ENCODE assay signal across 10 cellular contexts in genomic region chr2:174779361-174779928, GRCh38. TPM values are rescaled to one million over a fixed set of nuclear protein-coding genes. Genes with fewer than 3 reads are reported as not detected.
DNase-seq lines count a peak whose midpoint lies in the region; ATAC-seq and TF ChIP-seq lines count a peak whose summit lies in the region.
"Had no signal": no experiment of that assay in that cellular context is flagged by ENCODE, and none has a peak within 500 bp of the region (broad histone marks: within the 10 kb centered on the region; RNA-seq: fewer than 3 reads in every experiment).

No MANE protein-coding gene starts in this region.

- H3K9me3 Mint-ChIP-seq in activated naive CD4-positive, alpha-beta T cell treated with anti-CD3 and anti-CD28 coated beads, Interleukin-2, amount 10 ng/mL, durations not matched to agents 7 days and 5 days: no peaks in the 10 kb centered on the region

- 39% methylated on average over 5 of the region's 5 CpGs for WGBS in smooth muscle cell (ENCODE audit: low lambda C conversion rate)

- peaks cover 37% of the 10 kb centered on the region for H3K4me1 ChIP-seq in smooth muscle cell (ENCODE audit: low read depth)

- no peaks in the 10 kb centered on the region for H3F3A ChIP-seq in smooth muscle cell (ENCODE audit: low read depth)

- H3K36me3 ChIP-seq in smooth muscle cell (ENCODE audit: low read depth) (no peaks in the 10 kb centered on the region), H7 (replicated peaks; ENCODE audit: control insufficient read depth, insufficient read depth, low read length) (no peaks in the 10 kb centered on the region)
- H3K36me3 ChIP-seq: SJCRH30 had no signal

- H2AFZ ChIP-seq in smooth muscle cell (ENCODE audit: low read depth): no peak overlapping the region

- H3K9me3 ChIP-seq in smooth muscle cell (replicated peaks; ENCODE audit: low read depth): no peaks in the 10 kb centered on the region
- H3K9me3 ChIP-seq: SJCRH30 had no signal

- H4K20me1 ChIP-seq in smooth muscle cell (ENCODE audit: low read depth): no peaks in the 10 kb centered on the region

- H3K79me2 ChIP-seq in smooth muscle cell (ENCODE audit: low read depth): no peaks in the 10 kb centered on the region

- CTCF ChIA-PET in activated naive CD4-positive, alpha-beta T cell treated with anti-CD3 and anti-CD28 coated beads, Interleukin-2, amount 10 ng/mL, durations not matched to agents 7 days and 5 days (lab: Charles Lee): interaction anchor here (0.6 kb wide), 1 partner anchor 96 kb away, joined by 3 read pairs; no protein-coding TSS in a partner anchor

- peak overlapping the region; percentile 81 for H3K9ac ChIP-seq in smooth muscle cell (ENCODE audit: low read depth)

- H3K27me3 Mint-ChIP-seq in activated naive CD4-positive, alpha-beta T cell treated with anti-CD3 and anti-CD28 coated beads, Interleukin-2, amount 10 ng/mL, durations not matched to agents 7 days and 5 days: peaks cover 22% of the 10 kb centered on the region

- H3K27me3 ChIP-seq in smooth muscle cell (ENCODE audit: low read depth): no peaks in the 10 kb centered on the region
- H3K27me3 ChIP-seq in H7 (ENCODE audit: control insufficient read depth, insufficient read depth, low read length): no peaks in the 10 kb centered on the region
- H3K27me3 ChIP-seq: SJCRH30 had no signal

- H3K4me3 ChIP-seq in smooth muscle cell (no peak overlapping the region), H7 (ENCODE audit: insufficient read depth, low read depth, low read length) (no peak overlapping the region)
- H3K4me3 ChIP-seq: SJCRH30 had no signal

- peak overlapping the region; percentile 32 for H3K4me2 ChIP-seq in smooth muscle cell

- peak overlapping the region; percentile 96 for H3K27ac ChIP-seq in smooth muscle cell (ENCODE audit: low read depth)

- DNase-seq in activated naive CD4-positive, alpha-beta T cell treated with anti-CD3 and anti-CD28 coated beads, Interleukin-2, amount 10 ng/mL, durations not matched to agents 7 days and 5 days: no peak
- no peak for DNase-seq in activated naive CD4-positive, alpha-beta T cell treated with Interleukin-2 at 50 U/mL for 16 hours
- DNase-seq in NCI-H510A treated with DMSO at 0.1 percent for 48 hours (lab: John Stamatoyannopoulos, UW) (peak; percentile 41), dermis microvascular lymphatic vessel endothelial cell (ENCODE audit: low read depth in 2 of 2) (peak; percentile 54 to 62), smooth muscle cell (lab: John Stamatoyannopoulos, UW; ENCODE audit: unreplicated experiment) (no peak), NCI-H2227 (lab: John Stamatoyannopoulos, UW; ENCODE audit: unreplicated experiment) (no peak), H7 (no peak)

- peak overlapping the region; percentile 86 for H3K27ac Mint-ChIP-seq in activated naive CD4-positive, alpha-beta T cell treated with anti-CD3 and anti-CD28 coated beads, Interleukin-2, amount 10 ng/mL, durations not matched to agents 7 days and 5 days

- H3K4me1 Mint-ChIP-seq in activated naive CD4-positive, alpha-beta T cell treated with anti-CD3 and anti-CD28 coated beads, Interleukin-2, amount 10 ng/mL, durations not matched to agents 7 days and 5 days: peaks cover 48% of the 10 kb centered on the region

- no peak for ATAC-seq in GM18519 (IDR thresholded peaks at IDR 0.05; ENCODE audit: low FRiP score, unreplicated experiment)

- H3K4me3 Mint-ChIP-seq in activated naive CD4-positive, alpha-beta T cell treated with anti-CD3 and anti-CD28 coated beads, Interleukin-2, amount 10 ng/mL, durations not matched to agents 7 days and 5 days: no peak overlapping the region

- no peak for TF ChIP-seq CTCF in smooth muscle cell (IDR thresholded peaks at IDR 0.05; ENCODE audit: borderline replicate concordance, insufficient read depth, poor library complexity, severe bottlenecking)

- H3K36me3 Mint-ChIP-seq in activated naive CD4-positive, alpha-beta T cell treated with anti-CD3 and anti-CD28 coated beads, Interleukin-2, amount 10 ng/mL, durations not matched to agents 7 days and 5 days: no peaks in the 10 kb centered on the region

RNA-seq across cellular contexts. Expression of gene CHRNA1, which starts 15.2 kb away (rescaled TPM):
- total RNA-seq in dermis microvascular lymphatic vessel endothelial cell (0.63 and 0.90 TPM in 2 replicates), smooth muscle cell (1.0 and 1.3 TPM in 2 replicates)
- polyA plus RNA-seq in smooth muscle cell: 1.2 and 3.1 TPM in 2 replicates
- not detected in 2 replicates for total RNA-seq in H7 (2014; rRNA removed; shearing (Covaris generic))
- total RNA-seq: Calu3 had no signal

Comparison
In these comparisons a context has a peak if more than half of its experiments do, and no peak if none do; other contexts are left out.
1. DNase-seq: peak in NCI-H510A treated with DMSO at 0.1 percent for 48 hours (single experiment) and dermis microvascular lymphatic vessel endothelial cell (2 of 2); none in activated naive CD4-positive, alpha-beta T cell treated with anti-CD3 and anti-CD28 coated beads, Interleukin-2, amount 10 ng/mL, durations not matched to agents 7 days and 5 days (single experiment), activated naive CD4-positive, alpha-beta T cell treated with Interleukin-2 at 50 U/mL for 16 hours (single experiment), smooth muscle cell (single experiment), NCI-H2227 (single experiment) and H7 (single experiment).